2 cellular contexts compared by ENCODE assay signal in genomic region chr3:180538493-180538892, GRCh38.
TF ChIP-seq lines count a peak whose summit lies in the region.

No MANE protein-coding gene starts in this region.

TF ChIP-seq in A549, 52 proteins besides CTCF, POLR2A, EP300 and RAD21:
- TF ChIP-seq MAX (IDR thresholded peaks at IDR 0.05), result no peak
- peak; percentile 53; the same call in 1 of the 2 replicates for TF ChIP-seq NFE2L2 (conservative IDR thresholded peaks at IDR 0.05; ENCODE audit: low read length)

TF ChIP-seq in IMR-90, 13 proteins besides CTCF, POLR2A, EP300 and RAD21:
- TF ChIP-seq ELK1 (IDR thresholded peaks at IDR 0.05; ENCODE audit: borderline replicate concordance, low read depth, low read length) (no peak), NFE2L2 (IDR thresholded peaks at IDR 0.05; ENCODE audit: low read depth, low read length) (peak; percentile 76), MAFK (IDR thresholded peaks at IDR 0.05; ENCODE audit: low read depth, low read length) (no peak)
